In the genomic region with DNA sequence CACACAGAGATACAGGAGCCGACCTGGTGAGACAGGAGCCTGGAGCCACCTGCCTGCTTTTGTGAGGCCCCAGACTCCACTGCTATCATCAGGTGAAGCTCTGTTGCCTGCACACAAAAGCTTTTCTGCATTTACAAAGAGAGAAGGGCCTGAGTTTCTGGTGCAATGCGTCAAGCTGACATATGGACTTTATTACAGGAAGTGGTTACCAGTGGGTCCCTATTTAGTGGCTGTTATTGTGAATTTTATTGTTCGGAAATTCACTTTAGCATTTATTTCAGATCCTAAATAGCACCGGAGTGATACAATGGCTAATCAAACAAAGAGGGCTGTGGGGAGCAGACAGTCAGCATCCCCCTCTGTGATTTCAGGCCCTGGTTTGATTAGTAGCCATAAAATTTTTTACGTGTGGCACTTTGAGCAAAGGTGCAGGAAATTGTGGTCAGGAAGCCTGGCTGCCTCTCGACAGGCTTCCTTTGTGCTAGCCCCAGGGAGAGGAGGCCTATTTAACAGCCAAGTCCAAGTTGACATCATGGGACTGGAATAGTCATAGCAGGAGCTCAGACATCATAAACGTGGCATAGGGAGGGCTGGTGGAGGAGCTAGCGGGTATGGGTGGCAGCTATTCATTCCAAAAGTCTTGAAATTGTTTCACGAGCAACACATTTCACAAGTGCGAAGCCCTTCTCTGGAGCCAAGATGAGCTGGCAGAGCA, we compare ENCODE assay signal across 1 cellular context.
TF ChIP-seq lines count a peak whose summit lies in the region.

No MANE protein-coding gene starts in this region.

TF ChIP-seq in HEK293T, 16 proteins besides CTCF, POLR2A, EP300 and RAD21:
- TF ChIP-seq, protein P1, sequence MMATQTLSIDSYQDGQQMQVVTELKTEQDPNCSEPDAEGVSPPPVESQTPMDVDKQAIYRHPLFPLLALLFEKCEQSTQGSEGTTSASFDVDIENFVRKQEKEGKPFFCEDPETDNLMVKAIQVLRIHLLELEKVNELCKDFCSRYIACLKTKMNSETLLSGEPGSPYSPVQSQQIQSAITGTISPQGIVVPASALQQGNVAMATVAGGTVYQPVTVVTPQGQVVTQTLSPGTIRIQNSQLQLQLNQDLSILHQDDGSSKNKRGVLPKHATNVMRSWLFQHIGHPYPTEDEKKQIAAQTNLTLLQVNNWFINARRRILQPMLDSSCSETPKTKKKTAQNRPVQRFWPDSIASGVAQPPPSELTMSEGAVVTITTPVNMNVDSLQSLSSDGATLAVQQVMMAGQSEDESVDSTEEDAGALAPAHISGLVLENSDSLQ (IDR thresholded peaks at IDR 0.05): no peak
- TF ChIP-seq SUZ12 (IDR thresholded peaks at IDR 0.05) (no peak), NFRKB (IDR thresholded peaks at IDR 0.05) (no peak)
